Comparison of ENCODE assay signal across 8 cellular contexts in genomic region chr20:59515013-59515905, GRCh38.
A peak's percentile ranks its signal among the peaks of the same experiment; 100 is the strongest.
DNase-seq lines count a peak whose midpoint lies in the region; TF ChIP-seq lines count a peak whose summit lies in the region.

No MANE protein-coding gene starts in this region.

- H3K4me3 ChIP-seq in coronary artery (no peak overlapping the region), tibial nerve (no peak overlapping the region)

- H3K36me3 ChIP-seq in tibial nerve, result no peaks in the 10 kb centered on the region

- TF ChIP-seq EP300 in tibial nerve (IDR thresholded peaks at IDR 0.05), result peak in 1 of 2 donors; percentile 22

- H3K9me3 ChIP-seq in tibial nerve, result no peaks in the 10 kb centered on the region

- peak; percentile 33 for TF ChIP-seq CTCF in coronary artery (IDR thresholded peaks at IDR 0.05)
- peak; percentile 59 to 80 (median 70) for TF ChIP-seq CTCF in tibial nerve (IDR thresholded peaks at IDR 0.05)
- TF ChIP-seq CTCF in GM20000 (IDR thresholded peaks at IDR 0.05; ENCODE audit: extremely low read depth, missing control alignments), result no peak

- DNase-seq in AML-193 (lab: John Stamatoyannopoulos, UW) (peak; percentile 2 to 5), HCEC 1CT (peak; percentile 15), NCI-H748 treated with DMSO at 0.1 percent for 48 hours (lab: John Stamatoyannopoulos, UW) (peak; percentile 43), coronary artery (ENCODE audit: low spot score) (no peak), left kidney (ENCODE audit: low read depth, low spot score) (peak; percentile 93), tibial nerve (ENCODE audit: low spot score in 2 of 2) (peak in 1 of 2 donors; percentile 65), GM20000 (ENCODE audit: low spot score) (no peak)
- no peak for DNase-seq in central memory CD4-positive, alpha-beta T cell

- no peak overlapping the region for H3K27ac ChIP-seq in coronary artery
- no peak overlapping the region for H3K27ac ChIP-seq in tibial nerve

- no peaks in the 10 kb centered on the region for H3K4me1 ChIP-seq in tibial nerve

- 25 to 27% methylated on average over 31 to 32 of the region's 32 CpGs for WGBS in tibial nerve, 2 donors

- no peak for TF ChIP-seq POLR2A in tibial nerve (IDR thresholded peaks at IDR 0.05)

- peaks cover 0 to 11% of the 10 kb centered on the region in 2 donors for H3K27me3 ChIP-seq in tibial nerve

Comparison
In these comparisons a context has a peak if more than half of its experiments do, and no peak if none do; other contexts are left out.
1. DNase-seq: peak in AML-193 (2 of 2), HCEC 1CT (single experiment), NCI-H748 treated with DMSO at 0.1 percent for 48 hours (single experiment) and left kidney (single experiment); none in coronary artery (single experiment), central memory CD4-positive, alpha-beta T cell (single experiment) and GM20000 (single experiment).